27 cellular contexts compared by ENCODE assay signal in the genomic region with DNA sequence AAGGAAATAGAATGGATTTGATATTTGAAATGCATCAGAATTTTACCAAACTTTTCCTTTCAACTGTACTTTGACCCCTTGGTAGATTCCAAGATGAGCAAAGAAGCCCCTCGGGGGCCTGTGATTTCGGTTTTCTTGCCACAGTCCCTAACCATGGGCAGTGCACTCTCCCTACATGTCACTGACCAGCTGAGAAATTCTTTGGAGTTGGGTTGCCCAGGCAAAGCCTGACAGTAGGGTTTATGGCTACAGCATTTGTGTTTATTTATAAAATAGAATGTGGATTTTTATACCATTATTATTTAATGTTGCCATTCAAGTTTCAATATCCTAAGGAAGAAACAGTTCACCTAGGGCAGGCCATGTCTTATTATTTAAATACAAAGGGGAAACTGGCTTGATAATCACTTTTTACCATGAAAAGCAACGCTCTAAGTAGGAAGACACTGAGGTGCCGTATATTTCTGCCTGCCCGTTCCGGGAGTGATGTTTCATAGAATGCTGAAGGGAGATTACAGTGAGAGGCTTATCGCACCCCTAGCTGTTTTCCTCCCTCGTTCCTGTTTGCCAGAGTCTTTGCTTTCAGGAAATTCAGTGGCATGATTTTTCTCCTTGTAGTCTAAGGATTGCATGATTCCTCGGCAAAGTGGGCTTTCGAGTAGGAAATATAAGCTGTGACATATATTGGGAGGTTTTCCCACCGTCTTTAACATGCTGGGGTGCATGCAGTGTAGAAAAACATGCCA. TPM values are rescaled to one million over a fixed set of nuclear protein-coding genes. Genes with fewer than 3 reads are reported as not detected.
"Had no signal": no experiment of that assay in that cellular context is flagged by ENCODE, and none has a peak within 500 bp of the region (broad histone marks: within the 10 kb centered on the region; RNA-seq: fewer than 3 reads in every experiment).

No MANE protein-coding gene starts in this region.

- H3K36me3 ChIP-seq: heart left ventricle, spleen had no signal

- H3K4me1 Mint-ChIP-seq: activated B cell treated with CpG ODN at 0.5 μM for 24 hours; immature natural killer cell; naive thymus-derived CD8-positive, alpha-beta T cell; T-cell had no signal

- H3K4me3 ChIP-seq: coronary artery, dorsolateral prefrontal cortex, heart left ventricle, spleen had no signal

- H3K9me3 ChIP-seq: heart left ventricle, spleen had no signal

- DNase-seq: activated B cell treated with CpG ODN at 0.5 μM for 24 hours; activated CD4-positive, alpha-beta T cell treated with anti-CD3 and anti-CD28 coated beads, Interleukin-2, amount 50 U/mL, for 1 hour; activated CD8-positive, alpha-beta T cell treated with anti-CD3 and anti-CD28 coated beads for 36 hours; activated T-cell treated with anti-CD3 and anti-CD28 coated beads, Interleukin-2, amount 50 U/mL, for 48 hours; anterior cingulate cortex; dorsolateral prefrontal cortex; effector memory CD8-positive, alpha-beta T cell; erythroblast; heart left ventricle; hypothalamus; immature natural killer cell; kidney; left colon; mammary epithelial cell; naive thymus-derived CD8-positive, alpha-beta T cell; posterior cingulate gyrus; right cardiac atrium; spleen; stimulated activated naive CD8-positive, alpha-beta T cell treated with anti-CD3 and anti-CD28 coated beads, Interleukin-15, Interleukin-2, amounts not matched to agents 100 U/mL and 50 U/mL, for 24 hours; T-cell had no signal

- H3K36me3 Mint-ChIP-seq: activated naive CD8-positive, alpha-beta T cell; immature natural killer cell; mesothelial cell of epicardium; naive thymus-derived CD8-positive, alpha-beta T cell; T-cell; type B pancreatic cell had no signal

- H3K27ac Mint-ChIP-seq: activated B cell treated with CpG ODN at 0.5 μM for 24 hours; activated CD8-positive, alpha-beta T cell treated with anti-CD3 and anti-CD28 coated beads for 36 hours; activated naive CD8-positive, alpha-beta T cell; activated T-helper 2 cell treated with anti-CD3 and anti-CD28 coated beads, Interferon-gamma antibody, Interleukin-2, Interleukin-4, amounts not matched to agents 10 μg/mL and 5 μg/mL and 100 μg/mL, durations not matched to agents 14 hours and 24 hours and 36 hours; effector memory CD8-positive, alpha-beta T cell; immature natural killer cell; mesothelial cell of epicardium; T-cell; type B pancreatic cell had no signal

- H3K27ac ChIP-seq: coronary artery, heart left ventricle, spleen had no signal

- H3K27me3 ChIP-seq: heart left ventricle had no signal

- H3K27me3 Mint-ChIP-seq: type B pancreatic cell had no signal

- H3K9me3 Mint-ChIP-seq: activated B cell treated with CpG ODN at 0.5 μM for 24 hours; activated CD8-positive, alpha-beta T cell treated with anti-CD3 and anti-CD28 coated beads for 36 hours; activated T-helper 2 cell treated with anti-CD3 and anti-CD28 coated beads, Interferon-gamma antibody, Interleukin-2, Interleukin-4, amounts not matched to agents 10 μg/mL and 5 μg/mL and 100 μg/mL, durations not matched to agents 14 hours and 24 hours and 36 hours; effector memory CD8-positive, alpha-beta T cell; mesothelial cell of epicardium; naive thymus-derived CD8-positive, alpha-beta T cell; T-cell; type B pancreatic cell had no signal

- H3K4me1 ChIP-seq: spleen had no signal

- H3K4me3 Mint-ChIP-seq: activated B cell treated with CpG ODN at 0.5 μM for 24 hours; activated CD8-positive, alpha-beta T cell treated with anti-CD3 and anti-CD28 coated beads for 36 hours; activated naive CD8-positive, alpha-beta T cell; effector memory CD8-positive, alpha-beta T cell; immature natural killer cell; mesothelial cell of epicardium; naive thymus-derived CD8-positive, alpha-beta T cell; T-cell; type B pancreatic cell had no signal

- ATAC-seq: activated CD8-positive, alpha-beta T cell treated with anti-CD3 and anti-CD28 coated beads for 36 hours; effector memory CD8-positive, alpha-beta T cell; heart left ventricle; left colon; naive thymus-derived CD8-positive, alpha-beta T cell; right cardiac atrium; stimulated activated naive CD8-positive, alpha-beta T cell treated with anti-CD3 and anti-CD28 coated beads, Interleukin-15, Interleukin-2, amounts not matched to agents 100 U/mL and 50 U/mL, for 24 hours; T-cell had no signal

RNA-seq across cellular contexts. Expression of gene WIPF3, which starts 35.8 kb away (rescaled TPM):
- total RNA-seq: activated B cell treated with CpG ODN at 0.5 μM for 24 hours; activated CD8-positive, alpha-beta T cell treated with anti-CD3 and anti-CD28 coated beads for 36 hours; activated T-helper 2 cell treated with anti-CD3 and anti-CD28 coated beads, Interferon-gamma antibody, Interleukin-2, Interleukin-4, amounts not matched to agents 10 μg/mL and 5 μg/mL and 100 μg/mL, durations not matched to agents 14 hours and 24 hours and 36 hours; osteoblast; T-helper 2 cell treated with Interferon-gamma antibody and Interleukin-4, amounts not matched to agents 100 ng/mL and 5 ng/mL, for 36 hours had no signal
